ENCODE assay signal across 19 cellular contexts in genomic region chr1:169240449-169241242, GRCh38.
DNase-seq lines count a peak whose midpoint lies in the region; ATAC-seq and TF ChIP-seq lines count a peak whose summit lies in the region.
"Had no signal": no experiment of that assay in that cellular context is flagged by ENCODE, and none has a peak within 500 bp of the region (broad histone marks: within the 10 kb centered on the region; RNA-seq: fewer than 3 reads in every experiment).

No MANE protein-coding gene starts in this region.

- CTCF ChIA-PET in MCF 10A (lab: Yijun Ruan, JAX): interaction anchor here (0.9 to 1.3 kb wide), 2 partner anchors 21 to 638 kb away, joined by 3 to 4 read pairs; no protein-coding TSS in a partner anchor

- BruUV-seq in MCF 10A (replicated peaks; lab: Mats Ljungman, UMichigan): no TSS peak

- no peaks in the 10 kb centered on the region for H3K27me3 ChIP-seq in breast epithelium
- H3K27me3 ChIP-seq: BE2C, heart right ventricle, ovary had no signal

- no peak for DNase-seq in MCF 10A (ENCODE audit: unreplicated experiment)
- no peak for DNase-seq in breast epithelium (ENCODE audit: low spot score in 2 of 2)
- peak; percentile 3 for DNase-seq in RPMI7951 (ENCODE audit: low read depth)
- DNase-seq in fibroblast of peridontal ligament (ENCODE audit: extremely low read depth): peak; percentile 41
- no peak for DNase-seq in stimulated activated effector memory CD8-positive, alpha-beta T cell treated with anti-CD3 and anti-CD28 coated beads, Interleukin-12 subunit alpha, Interleukin-12 subunit beta, amount 100 ng/mL, for 72 hours (ENCODE audit: low spot score in 2 of 2)
- no peak for DNase-seq in AML-193 (lab: John Stamatoyannopoulos, UW)
- no peak for DNase-seq in chondrocyte (ENCODE audit: low spot score)
- DNase-seq: activated CD4-positive, alpha-beta T cell treated with anti-CD3 and anti-CD28 coated beads, Interleukin-2, amount 10 ng/mL, durations not matched to agents 24 days and 14 days; activated naive CD4-positive, alpha-beta T cell treated with anti-CD3 and anti-CD28 coated beads, Interleukin-2, amount 10 ng/mL, durations not matched to agents 7 days and 5 days; BE2C; GDM1; heart right ventricle; lower lobe of right lung; MV-4-11; ovary; stimulated activated CD4-positive, alpha-beta T cell treated with anti-CD3 and anti-CD28 coated beads, Interleukin-1b, Interleukin-23, amount 100 ng/mL, for 48 hours had no signal

- H3K27me3 Mint-ChIP-seq in MCF 10A (ENCODE audit: insufficient read depth, unreplicated experiment): no peaks in the 10 kb centered on the region
- no peaks in the 10 kb centered on the region for H3K27me3 Mint-ChIP-seq in chondrocyte (ENCODE audit: low read depth)
- H3K27me3 Mint-ChIP-seq: activated CD4-positive, alpha-beta T cell treated with anti-CD3 and anti-CD28 coated beads, Interleukin-2, amount 10 ng/mL, durations not matched to agents 24 days and 14 days; activated naive CD4-positive, alpha-beta T cell treated with anti-CD3 and anti-CD28 coated beads, Interleukin-2, amount 10 ng/mL, durations not matched to agents 7 days and 5 days; stimulated activated memory B cell treated with anti-CD40 and anti-IgM and Interleukin-4, amounts not matched to agents 10 μg/mL and 1 μg/mL and 100 μg/mL, for 72 hours had no signal

- H3K36me3 ChIP-seq in breast epithelium: no peaks in the 10 kb centered on the region
- H3K36me3 ChIP-seq: BE2C, heart right ventricle, lower lobe of right lung, ovary had no signal

- H3K4me1 Mint-ChIP-seq in MCF 10A (ENCODE audit: insufficient read depth, unreplicated experiment): peaks cover 5% of the 10 kb centered on the region
- H3K4me1 Mint-ChIP-seq in stimulated activated effector memory CD8-positive, alpha-beta T cell treated with anti-CD3 and anti-CD28 coated beads, Interleukin-12 subunit alpha, Interleukin-12 subunit beta, amount 100 ng/mL, for 72 hours: peaks cover 7% of the 10 kb centered on the region
- peaks cover 3% of the 10 kb centered on the region for H3K4me1 Mint-ChIP-seq in chondrocyte (ENCODE audit: low read depth)
- H3K4me1 Mint-ChIP-seq: activated CD4-positive, alpha-beta T cell treated with anti-CD3 and anti-CD28 coated beads, Interleukin-2, amount 10 ng/mL, durations not matched to agents 24 days and 14 days; activated naive CD4-positive, alpha-beta T cell treated with anti-CD3 and anti-CD28 coated beads, Interleukin-2, amount 10 ng/mL, durations not matched to agents 7 days and 5 days; stimulated activated memory B cell treated with anti-CD40 and anti-IgM and Interleukin-4, amounts not matched to agents 10 μg/mL and 1 μg/mL and 100 μg/mL, for 72 hours had no signal

- no peak overlapping the region for H3K27ac ChIP-seq in breast epithelium
- H3K27ac ChIP-seq: heart right ventricle, HL-60, lower lobe of right lung had no signal

- TF ChIP-seq POLR2A in breast epithelium (IDR thresholded peaks at IDR 0.05): no peak

- H3K9me3 Mint-ChIP-seq in MCF 10A (ENCODE audit: unreplicated experiment): no peaks in the 10 kb centered on the region
- H3K9me3 Mint-ChIP-seq in stimulated activated effector memory CD8-positive, alpha-beta T cell treated with anti-CD3 and anti-CD28 coated beads, Interleukin-12 subunit alpha, Interleukin-12 subunit beta, amount 100 ng/mL, for 72 hours: no peaks in the 10 kb centered on the region
- H3K9me3 Mint-ChIP-seq in chondrocyte (ENCODE audit: low read depth): no peaks in the 10 kb centered on the region
- H3K9me3 Mint-ChIP-seq: activated CD4-positive, alpha-beta T cell treated with anti-CD3 and anti-CD28 coated beads, Interleukin-2, amount 10 ng/mL, durations not matched to agents 24 days and 14 days; activated naive CD4-positive, alpha-beta T cell treated with anti-CD3 and anti-CD28 coated beads, Interleukin-2, amount 10 ng/mL, durations not matched to agents 7 days and 5 days; stimulated activated memory B cell treated with anti-CD40 and anti-IgM and Interleukin-4, amounts not matched to agents 10 μg/mL and 1 μg/mL and 100 μg/mL, for 72 hours had no signal

- H3K27ac Mint-ChIP-seq in MCF 10A (ENCODE audit: low read depth, unreplicated experiment) (no peak overlapping the region), chondrocyte (ENCODE audit: unreplicated experiment) (no peak overlapping the region)
- H3K27ac Mint-ChIP-seq in stimulated activated effector memory CD8-positive, alpha-beta T cell treated with anti-CD3 and anti-CD28 coated beads, Interleukin-12 subunit alpha, Interleukin-12 subunit beta, amount 100 ng/mL, for 72 hours: no peak overlapping the region
- H3K27ac Mint-ChIP-seq: activated CD4-positive, alpha-beta T cell treated with anti-CD3 and anti-CD28 coated beads, Interleukin-2, amount 10 ng/mL, durations not matched to agents 24 days and 14 days; activated naive CD4-positive, alpha-beta T cell treated with anti-CD3 and anti-CD28 coated beads, Interleukin-2, amount 10 ng/mL, durations not matched to agents 7 days and 5 days; stimulated activated memory B cell treated with anti-CD40 and anti-IgM and Interleukin-4, amounts not matched to agents 10 μg/mL and 1 μg/mL and 100 μg/mL, for 72 hours had no signal

- H3K4me1 ChIP-seq in breast epithelium: no peaks in the 10 kb centered on the region
- H3K4me1 ChIP-seq: BE2C, lower lobe of right lung had no signal

- no peak for TF ChIP-seq CTCF in MCF 10A (IDR thresholded peaks at IDR 0.05; ENCODE audit: unreplicated experiment)
- no peak for TF ChIP-seq CTCF in breast epithelium (IDR thresholded peaks at IDR 0.05)
- no peak for TF ChIP-seq CTCF in chondrocyte (IDR thresholded peaks at IDR 0.05)

- H3K4me3 Mint-ChIP-seq in MCF 10A (ENCODE audit: unreplicated experiment) (peak overlapping the region; percentile 28), chondrocyte (ENCODE audit: unreplicated experiment) (no peak overlapping the region)
- no peak overlapping the region for H3K4me3 Mint-ChIP-seq in stimulated activated effector memory CD8-positive, alpha-beta T cell treated with anti-CD3 and anti-CD28 coated beads, Interleukin-12 subunit alpha, Interleukin-12 subunit beta, amount 100 ng/mL, for 72 hours
- H3K4me3 Mint-ChIP-seq: activated CD4-positive, alpha-beta T cell treated with anti-CD3 and anti-CD28 coated beads, Interleukin-2, amount 10 ng/mL, durations not matched to agents 24 days and 14 days; activated naive CD4-positive, alpha-beta T cell treated with anti-CD3 and anti-CD28 coated beads, Interleukin-2, amount 10 ng/mL, durations not matched to agents 7 days and 5 days; stimulated activated memory B cell treated with anti-CD40 and anti-IgM and Interleukin-4, amounts not matched to agents 10 μg/mL and 1 μg/mL and 100 μg/mL, for 72 hours had no signal

- peak; percentile 83 for ATAC-seq in stimulated activated effector memory CD8-positive, alpha-beta T cell treated with anti-CD3 and anti-CD28 coated beads, Interleukin-12 subunit alpha, Interleukin-12 subunit beta, amount 100 ng/mL, for 72 hours
- ATAC-seq in esophagus mucosa: no peak
- ATAC-seq: heart right ventricle; lower lobe of right lung; stimulated activated memory B cell treated with anti-CD40 and anti-IgM and Interleukin-4, amounts not matched to agents 10 μg/mL and 1 μg/mL and 100 μg/mL, for 72 hours had no signal

- no peaks in the 10 kb centered on the region for H3K36me3 Mint-ChIP-seq in MCF 10A (ENCODE audit: insufficient read depth, unreplicated experiment)
- H3K36me3 Mint-ChIP-seq in stimulated activated effector memory CD8-positive, alpha-beta T cell treated with anti-CD3 and anti-CD28 coated beads, Interleukin-12 subunit alpha, Interleukin-12 subunit beta, amount 100 ng/mL, for 72 hours: no peaks in the 10 kb centered on the region
- H3K36me3 Mint-ChIP-seq in chondrocyte (ENCODE audit: low read depth): no peaks in the 10 kb centered on the region
- H3K36me3 Mint-ChIP-seq: activated naive CD4-positive, alpha-beta T cell treated with anti-CD3 and anti-CD28 coated beads, Interleukin-2, amount 10 ng/mL, durations not matched to agents 7 days and 5 days had no signal

- no peaks in the 10 kb centered on the region for H3K9me3 ChIP-seq in breast epithelium
- H3K9me3 ChIP-seq: BE2C, heart right ventricle, lower lobe of right lung, ovary had no signal

- intact Hi-C loops in MCF 10A (cut with micrococcal nuclease): no loop called here
- intact Hi-C loops in breast epithelium (cut with DNase I; ENCODE audit: low total_unique reads): no loop called here

- no peak overlapping the region for H3K4me3 ChIP-seq in breast epithelium
- H3K4me3 ChIP-seq: heart right ventricle, lower lobe of right lung, ovary had no signal

- POLR2A ChIA-PET in MCF 10A (lab: Yijun Ruan, JAX): interaction anchor here (0.6 to 1.2 kb wide), 5 partner anchors 8 to 612 kb away, joined by 3 to 4 read pairs (median 3); partner anchors contain the start of gene ATP1B1

Comparison
In these comparisons a context has a peak if more than half of its experiments do, and no peak if none do; other contexts are left out.
1. DNase-seq: peak in RPMI7951 (single experiment) and fibroblast of peridontal ligament (single experiment); none in MCF 10A (single experiment), breast epithelium (0 of 2), stimulated activated effector memory CD8-positive, alpha-beta T cell treated with anti-CD3 and anti-CD28 coated beads, Interleukin-12 subunit alpha, Interleukin-12 subunit beta, amount 100 ng/mL, for 72 hours (0 of 2), AML-193 (0 of 2) and chondrocyte (single experiment).